In the genomic region with DNA sequence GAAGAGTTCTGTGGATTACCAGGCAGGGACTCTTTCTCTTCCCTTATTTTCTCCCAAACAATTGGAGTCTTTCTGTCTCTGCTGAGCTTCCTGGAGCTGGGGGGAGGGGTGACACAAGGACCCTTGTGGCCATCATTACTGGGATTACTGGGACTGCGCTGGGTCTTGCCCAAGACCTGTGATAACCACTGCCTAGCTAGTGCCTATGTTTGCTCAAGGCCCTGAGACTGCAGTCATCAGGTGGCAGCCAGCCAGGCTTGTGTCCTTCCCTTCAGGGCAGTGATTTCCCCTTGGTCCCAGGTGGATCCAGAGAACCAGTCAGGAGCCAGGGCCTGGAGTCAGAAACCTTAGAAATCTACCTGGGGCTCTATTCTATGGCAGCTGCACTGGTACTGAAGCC, we compare ENCODE assay signal across 16 cellular contexts.
DNase-seq lines count a peak whose midpoint lies in the region; FAIRE-seq and TF ChIP-seq lines count a peak whose summit lies in the region.
"Had no signal": no experiment of that assay in that cellular context is flagged by ENCODE, and none has a peak within 500 bp of the region (broad histone marks: within the 10 kb centered on the region; RNA-seq: fewer than 3 reads in every experiment).

No MANE protein-coding gene starts in this region.

- intact Hi-C loops in Calu3 (cut with micrococcal nuclease; ENCODE audit: unreplicated experiment): no loop called here

- DNase-seq in Calu3: peak; percentile 63
- DNase-seq in H4 (ENCODE audit: low spot score): peak; percentile 6
- peak; percentile 73 for DNase-seq in bronchial epithelial cell (ENCODE audit: low read depth)
- peak; percentile 24 for DNase-seq in mucosa of gallbladder (ENCODE audit: low spot score)
- no peak for DNase-seq in D721Med (ENCODE audit: insufficient read length, low spot score)
- DNase-seq in retina: no peak
- no peak for DNase-seq in HUDEP-2 (lab: John Stamatoyannopoulos, UW; ENCODE audit: unreplicated experiment in 76 of 76)
- DNase-seq: CD4-positive, alpha-beta T cell; endodermal cell; GOT3; naive thymus-derived CD8-positive, alpha-beta T cell; SK-N-SH; stimulated activated CD4-positive, alpha-beta T cell treated with anti-CD3 and anti-CD28 coated beads, Interleukin-4, amount 100 ng/mL, for 24 hours; stimulated activated naive B cell treated with anti-CD40 and anti-IgM and Interleukin-4, amounts not matched to agents 10 μg/mL and 1 μg/mL and 100 μg/mL, for 72 hours; WERI-Rb-1 had no signal

- no peaks in the 10 kb centered on the region for H3K27me3 Mint-ChIP-seq in Calu3 (ENCODE audit: unreplicated experiment)
- H3K27me3 Mint-ChIP-seq: CD4-positive, alpha-beta T cell; naive thymus-derived CD8-positive, alpha-beta T cell had no signal

- no peak overlapping the region for H3K4me3 ChIP-seq in bronchial epithelial cell (ENCODE audit: low read depth, low read length)
- H3K4me3 ChIP-seq: cardiac muscle cell had no signal

- peaks cover 8% of the 10 kb centered on the region for H3K9me3 Mint-ChIP-seq in Calu3 (ENCODE audit: low read depth, unreplicated experiment)

- no peak overlapping the region for H3K27ac Mint-ChIP-seq in Calu3 (ENCODE audit: unreplicated experiment)
- H3K27ac Mint-ChIP-seq: CD4-positive, alpha-beta T cell; endodermal cell; stimulated activated naive B cell treated with anti-CD40 and anti-IgM and Interleukin-4, amounts not matched to agents 10 μg/mL and 1 μg/mL and 100 μg/mL, for 72 hours had no signal

- no TSS peak for BruUV-seq in Calu3 (replicated peaks; lab: Mats Ljungman, UMichigan)

- H3K36me3 ChIP-seq in bronchial epithelial cell (ENCODE audit: control insufficient read depth, insufficient read depth, low read length): no peaks in the 10 kb centered on the region
- H3K36me3 ChIP-seq: cardiac muscle cell, WERI-Rb-1 had no signal

- CTCF ChIA-PET in Calu3 (lab: Charles Lee): interaction anchor here (0.6 kb wide), 1 partner anchor 47 kb away, joined by 5 read pairs; no protein-coding TSS in a partner anchor

- H3K4me3 Mint-ChIP-seq in Calu3 (ENCODE audit: low read depth, unreplicated experiment): no peak overlapping the region
- H3K4me3 Mint-ChIP-seq: endodermal cell; naive thymus-derived CD8-positive, alpha-beta T cell; stimulated activated naive B cell treated with anti-CD40 and anti-IgM and Interleukin-4, amounts not matched to agents 10 μg/mL and 1 μg/mL and 100 μg/mL, for 72 hours had no signal

- no peaks in the 10 kb centered on the region for H3K27me3 ChIP-seq in bronchial epithelial cell (ENCODE audit: control insufficient read depth, insufficient read depth, low read length)
- H3K27me3 ChIP-seq: cardiac muscle cell had no signal

- TF ChIP-seq CTCF in Calu3 (IDR thresholded peaks at IDR 0.05; ENCODE audit: unreplicated experiment) (no peak), bronchial epithelial cell (IDR thresholded peaks at IDR 0.05; ENCODE audit: insufficient read depth, low read length, severe bottlenecking) (no peak), D721Med (IDR thresholded peaks at IDR 0.05; ENCODE audit: insufficient read depth, missing control alignments) (no peak)

- FAIRE-seq in bronchial epithelial cell (lab: Jason Lieb, UNC) (no peak), D721Med (lab: Jason Lieb, UNC) (no peak)

- H3K4me1 Mint-ChIP-seq in Calu3 (ENCODE audit: low read depth, unreplicated experiment): peaks cover 33% of the 10 kb centered on the region

- peaks cover 7% of the 10 kb centered on the region for H3K36me3 Mint-ChIP-seq in Calu3 (ENCODE audit: insufficient read depth, unreplicated experiment)

Comparison
In these comparisons a context has a peak if more than half of its experiments do, and no peak if none do; other contexts are left out.
1. DNase-seq: peak in Calu3 (single experiment), H4 (single experiment), bronchial epithelial cell (single experiment) and mucosa of gallbladder (single experiment); none in D721Med (single experiment), retina (single experiment) and HUDEP-2 (0 of 76).